10 cellular contexts compared by ENCODE assay signal in the genomic region with DNA sequence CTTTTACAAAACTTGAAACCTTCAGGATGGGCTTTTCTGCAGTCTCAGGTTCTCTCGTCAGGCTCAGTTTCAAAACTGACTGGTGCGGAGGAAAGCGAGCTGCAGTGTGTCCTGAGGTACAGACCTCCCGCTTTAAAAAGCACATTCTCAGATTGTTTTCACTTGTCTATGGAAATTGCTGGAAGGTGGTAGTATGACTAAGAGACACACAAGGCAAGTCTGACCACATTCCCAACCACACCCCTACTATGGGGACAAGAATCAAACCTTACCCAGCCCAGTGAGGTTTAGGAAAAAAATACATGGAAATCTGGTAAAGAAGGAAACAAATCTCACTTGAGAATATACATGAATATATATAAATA. TPM values are rescaled to one million over a fixed set of nuclear protein-coding genes. Genes with fewer than 3 reads are reported as not detected.
DNase-seq lines count a peak whose midpoint lies in the region; ATAC-seq and TF ChIP-seq lines count a peak whose summit lies in the region.
"Had no signal": no experiment of that assay in that cellular context is flagged by ENCODE, and none has a peak within 500 bp of the region (broad histone marks: within the 10 kb centered on the region; RNA-seq: fewer than 3 reads in every experiment).

No MANE protein-coding gene starts in this region.

- no peak overlapping the region for H3K4me3 Mint-ChIP-seq in H9

- no peak for TF ChIP-seq EP300 in sigmoid colon (IDR thresholded peaks at IDR 0.05)

- no peak overlapping the region for H3K9ac ChIP-seq in H9 (ENCODE audit: extremely low read depth, insufficient read length, low read length)

- H2AFZ ChIP-seq in H9 (ENCODE audit: low read length), result no peak overlapping the region

- H3K4ac ChIP-seq in H9 (ENCODE audit: low read depth, low read length), result no peak overlapping the region

- H3K23me2 ChIP-seq in H9 (ENCODE audit: insufficient read length, low read depth, low read length, poor library complexity, severe bottlenecking), result no peaks in the 10 kb centered on the region

- no peak for DNase-seq in H9
- peak; percentile 28 for DNase-seq in SW480 (ENCODE audit: low spot score)
- DNase-seq in fibroblast of mammary gland (ENCODE audit: low read depth), result peak; percentile 87
- DNase-seq in sigmoid colon, result no peak
- no peak for DNase-seq in NCI-H146 treated with DMSO at 0.1 percent for 48 hours (lab: John Stamatoyannopoulos, UW; ENCODE audit: unreplicated experiment)
- DNase-seq in T-helper 9 cell, result no peak
- DNase-seq: NCI-H2081, substantia nigra had no signal

- no peak overlapping the region for H2BK20ac ChIP-seq in H9 (ENCODE audit: low read depth, low read length, poor library complexity, severe bottlenecking)

- H3K4me2 ChIP-seq in H9 (ENCODE audit: insufficient read depth, insufficient read length, low read length), result no peak overlapping the region

- TF ChIP-seq POLR2A in sigmoid colon (IDR thresholded peaks at IDR 0.05), result no peak

- no peak overlapping the region for H2BK15ac ChIP-seq in H9 (ENCODE audit: low read depth, low read length)

- no CpG with 5 or more reads among the region's 4 CpGs for WGBS in H9 (ENCODE audit: extremely low coverage, insufficient read length, low lambda C conversion rate)
- 90 to 92% methylated on average over 4 of the region's 4 CpGs for WGBS in sigmoid colon, 2 donors

- H2BK12ac ChIP-seq in H9 (ENCODE audit: insufficient read length, low read depth, low read length), result no peak overlapping the region

- H3K4me3 ChIP-seq in fibroblast of mammary gland (ENCODE audit: control insufficient read depth, low read depth, low read length) (no peak overlapping the region), sigmoid colon (no peak overlapping the region)

- peaks cover 42 to 93% (median 53%) of the 10 kb centered on the region in 4 donors for H3K36me3 ChIP-seq in sigmoid colon

- no peak overlapping the region for H3K14ac ChIP-seq in H9 (ENCODE audit: insufficient read depth, low read length)

- peaks cover 39 to 76% (median 71%) of the 10 kb centered on the region in 3 experiments for H3K36me3 Mint-ChIP-seq in H9 (ENCODE audit: insufficient read depth in 1 of 3, low read depth in 3 of 3)

- H3K79me1 ChIP-seq in H9 (ENCODE audit: insufficient read depth, low read depth, low read length, poor library complexity, severe bottlenecking), result no peaks in the 10 kb centered on the region

- no peak overlapping the region for H3K23ac ChIP-seq in H9 (ENCODE audit: insufficient read length, low read depth, low read length)

- no peak overlapping the region for H2BK5ac ChIP-seq in H9 (ENCODE audit: insufficient read length, low read length)

- H4K5ac ChIP-seq in H9 (ENCODE audit: insufficient read length, low read depth, low read length), result no peak overlapping the region

- H3K79me2 ChIP-seq in H9 (ENCODE audit: insufficient read depth, low read length), result no peaks in the 10 kb centered on the region

- H3K27ac ChIP-seq in H9 (ENCODE audit: insufficient read length, low read depth, low read length), result no peak overlapping the region
- H3K27ac ChIP-seq in sigmoid colon, result peak overlapping the region in 3 of 4 donors; percentile 10 to 51 (median 38)

- H4K91ac ChIP-seq in H9 (ENCODE audit: insufficient read length, low read depth, low read length), result no peak overlapping the region

- H2AK5ac ChIP-seq in H9 (ENCODE audit: insufficient read length, low read length), result no peak overlapping the region

- H3K9me3 ChIP-seq in H9 (ENCODE audit: control insufficient read depth, low read depth, low read length) (no peaks in the 10 kb centered on the region), sigmoid colon (no peaks in the 10 kb centered on the region)

- no peaks in the 10 kb centered on the region for H3K4me1 ChIP-seq in H9 (ENCODE audit: insufficient read depth, low read length)
- H3K4me1 ChIP-seq in sigmoid colon, result peaks cover 0 to 29% (median 21%) of the 10 kb centered on the region in 4 donors

- H3K27me3 Mint-ChIP-seq in H9 (ENCODE audit: low read depth), result no peaks in the 10 kb centered on the region

- intact Hi-C loops in sigmoid colon (cut with DNase I), result no loop called here

- no peak overlapping the region for H3T11ph ChIP-seq in H9 (ENCODE audit: low read length)

- H3K27me3 ChIP-seq in H9 (ENCODE audit: insufficient read depth, low read length) (no peaks in the 10 kb centered on the region), sigmoid colon (no peaks in the 10 kb centered on the region)

- ATAC-seq in GM21526 (IDR thresholded peaks at IDR 0.05; ENCODE audit: low FRiP score, unreplicated experiment) (no peak), GM18870 (IDR thresholded peaks at IDR 0.05; ENCODE audit: unreplicated experiment) (no peak)

- no peaks in the 10 kb centered on the region for H4K20me1 ChIP-seq in H9 (ENCODE audit: control insufficient read depth, insufficient read depth, insufficient read length)

- no peak overlapping the region for H4K8ac ChIP-seq in H9 (replicated peaks; ENCODE audit: insufficient read length, low read depth, low read length)

- H3K4me1 Mint-ChIP-seq in H9, result peaks cover 7 to 13% of the 10 kb centered on the region in 2 experiments

- peak overlapping the region in 2 of 3 experiments; percentile 62 to 72; a peak in 3 of 7 replicates for H3K27ac Mint-ChIP-seq in H9

- no peak overlapping the region for H2BK120ac ChIP-seq in H9 (ENCODE audit: low read depth, low read length, poor library complexity, severe bottlenecking)

- no peaks in the 10 kb centered on the region for H3K9me3 Mint-ChIP-seq in H9

- H3K18ac ChIP-seq in H9 (ENCODE audit: insufficient read length, low read depth, low read length), result no peak overlapping the region

- TF ChIP-seq CTCF in H9 (conservative IDR thresholded peaks at IDR 0.05) (no peak), fibroblast of mammary gland (conservative IDR thresholded peaks at IDR 0.05; ENCODE audit: control insufficient read depth, insufficient read depth, low read depth, low read length) (no peak), sigmoid colon (IDR thresholded peaks at IDR 0.05) (no peak)

- no peak overlapping the region for H3K56ac ChIP-seq in H9 (ENCODE audit: insufficient read length, low read depth, low read length)

RNA-seq across cellular contexts. Expression of a gene that starts 18.2 kb away (rescaled TPM):
- total RNA-seq in H9 (2021), result 85.1 and 86.1 TPM in 2 replicates
- 10 to 100 TPM; 53.1 to 60.6 (median 53.8) TPM for total RNA-seq in sigmoid colon
- polyA plus RNA-seq in sigmoid colon, result 10 to 100 TPM; 37.2 to 52.4 (median 37.7) TPM

RNA-seq across cellular contexts. Expression of a gene that starts 20.5 kb away (rescaled TPM):
- total RNA-seq in H9 (2021) (0.79 and 0.81 TPM in 2 replicates), sigmoid colon (10 to 100 TPM in 1 of 4 donors, 1 to 10 TPM in 3; 5.4 to 20.2 (median 8.2) TPM)
- 1 to 10 TPM in 1 of 3 donors, not detected in 2; 1.6 TPM for polyA plus RNA-seq in sigmoid colon

RNA-seq across cellular contexts. Expression of a gene that starts 24.9 kb away (rescaled TPM):
- 0.09 and 0.31 TPM in 2 replicates for total RNA-seq in H9 (2021)
- 1 to 10 TPM in 2 of 4 donors, under 1 TPM in 2; 0.16 to 3.5 (median 0.81) TPM for total RNA-seq in sigmoid colon
- polyA plus RNA-seq in sigmoid colon, result 1 to 10 TPM; 1.2 to 1.3 (median 1.2) TPM

RNA-seq across cellular contexts. Expression of a gene that starts 27.0 kb away (rescaled TPM):
- total RNA-seq in H9 (2021) (0.48 and 0.53 TPM in 2 replicates), sigmoid colon (10 to 100 TPM in 1 of 4 donors, 1 to 10 TPM in 3; 2.9 to 23.5 (median 7.2) TPM)
- polyA plus RNA-seq in sigmoid colon, result 10 to 100 TPM in 1 of 3 donors, 1 to 10 TPM in 2; 4.6 to 16.0 (median 4.8) TPM

RNA-seq across cellular contexts. Expression of a gene that starts 49.5 kb away (rescaled TPM):
- total RNA-seq in H9 (2021) (160 and 162 TPM in 2 replicates), sigmoid colon (10 to 100 TPM; 58.9 to 82.0 (median 75.3) TPM)
- 10 to 100 TPM; 36.8 to 74.4 (median 38.4) TPM for polyA plus RNA-seq in sigmoid colon

Comparison
In these comparisons a context has a peak if more than half of its experiments do, and no peak if none do; other contexts are left out.
1. DNase-seq: peak in SW480 (single experiment) and fibroblast of mammary gland (single experiment); none in H9 (single experiment), sigmoid colon (single experiment), NCI-H146 treated with DMSO at 0.1 percent for 48 hours (single experiment) and T-helper 9 cell (single experiment).